ENCODE assay signal across 8 cellular contexts in the genomic region with DNA sequence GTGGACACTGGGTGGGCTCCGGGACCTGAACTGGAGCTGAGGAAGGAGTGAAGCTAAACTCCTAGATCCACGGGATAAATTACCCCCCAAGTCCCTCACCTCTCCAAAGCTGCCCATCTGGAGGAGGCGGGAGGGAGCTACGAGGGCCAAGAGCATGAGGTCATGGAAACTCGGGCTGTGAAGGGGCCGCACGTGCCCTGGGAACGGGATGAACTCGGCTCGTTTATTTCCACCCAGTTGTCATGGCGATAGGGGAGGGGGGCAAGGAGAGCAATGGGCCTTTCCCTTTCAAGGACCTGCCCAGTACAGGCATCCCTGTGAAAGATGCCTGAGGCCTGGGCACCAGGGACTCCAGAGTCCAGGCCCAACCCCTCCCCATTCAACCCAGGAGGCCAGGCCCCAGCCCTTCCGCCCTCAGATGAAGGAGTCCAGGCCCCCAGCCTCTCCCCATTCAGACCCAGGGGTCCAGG. TPM values are rescaled to one million over a fixed set of nuclear protein-coding genes. Genes with fewer than 3 reads are reported as not detected.
DNase-seq lines count a peak whose midpoint lies in the region; ATAC-seq, FAIRE-seq and TF ChIP-seq lines count a peak whose summit lies in the region.

No MANE protein-coding gene starts in this region.

- no peak for ATAC-seq in K562

- TF ChIP-seq RAD21 in K562 (CRISPR knock-in tag; conservative IDR thresholded peaks at IDR 0.05 in 1 of 2, IDR thresholded peaks at IDR 0.05 in 1 of 2): no peak

- TF ChIP-seq EP300 in K562 (IDR thresholded peaks at IDR 0.05; ENCODE audit: low read length): no peak

- H3K4me3 Mint-ChIP-seq in CD8-positive, alpha-beta memory T cell: peak overlapping the region in 1 of 7 donors; percentile 33

- no peaks in the 10 kb centered on the region for H3K9me3 ChIP-seq in HEK293 (ENCODE audit: control insufficient read depth, insufficient read depth, low read depth, low read length)
- no peaks in the 10 kb centered on the region for H3K9me3 ChIP-seq in K562 (replicated peaks; ENCODE audit: control insufficient read depth, insufficient read depth, low read depth, low read length)
- no peaks in the 10 kb centered on the region for H3K9me3 ChIP-seq in iPS-18a (ENCODE audit: control insufficient read depth, low read depth, low read length)
- no peaks in the 10 kb centered on the region for H3K9me3 ChIP-seq in CD8-positive, alpha-beta memory T cell (ENCODE audit: low read length)

- H3K27me3 ChIP-seq in K562 (ENCODE audit: control insufficient read depth in 2 of 2, insufficient read depth in 2 of 2, low read length in 2 of 2) (no peaks in the 10 kb centered on the region), iPS-18a (ENCODE audit: control insufficient read depth, insufficient read depth, low read length) (no peaks in the 10 kb centered on the region)
- H3K27me3 ChIP-seq in CD8-positive, alpha-beta memory T cell (ENCODE audit: insufficient read depth, low read length, poor library complexity, severe bottlenecking): no peaks in the 10 kb centered on the region

- H3K9ac ChIP-seq in K562 (ENCODE audit: insufficient read depth in 1 of 2, low read depth in 2 of 2, low read length in 2 of 2) (peak overlapping the region in 1 of 2 experiments; percentile 81; a peak in 2 of 4 replicates), iPS-18a (ENCODE audit: low read length) (peak overlapping the region; percentile 48)

- BruUV-seq in K562 (replicated peaks; lab: Mats Ljungman, UMichigan): no TSS peak

- TF ChIP-seq CTCF in HEK293 (tag by site-specific recombination; IDR thresholded peaks at IDR 0.05) (no peak), K562 (IDR thresholded peaks at IDR 0.05 in 2 of 3, conservative IDR thresholded peaks at IDR 0.05 in 1 of 3; ENCODE audit: insufficient read depth in 2 of 3, low read depth in 1 of 3, low read length in 3 of 3) (no peak)

- H3K27ac Mint-ChIP-seq in CD8-positive, alpha-beta memory T cell: peak overlapping the region in 1 of 8 donors; percentile 54

- peaks cover 33% of the 10 kb centered on the region for H4K20me1 ChIP-seq in K562 (replicated peaks; ENCODE audit: control insufficient read depth, insufficient read depth, low read length)

- peaks cover 67% of the 10 kb centered on the region for H3K79me2 ChIP-seq in K562 (ENCODE audit: control insufficient read depth, insufficient read depth, low read length)

- WGBS in K562 (ENCODE audit: insufficient coverage, low coverage, missing lambda C conversion rate): 49% methylated on average over 10 of the region's 12 CpGs

- in situ Hi-C loops in K562 (cut with MboI): no loop called here

- no peaks in the 10 kb centered on the region for H3K9me3 Mint-ChIP-seq in CD8-positive, alpha-beta memory T cell

- H3K4me1 ChIP-seq in HEK293 (ENCODE audit: control insufficient read depth, insufficient read depth, low read length) (peaks cover 18% of the 10 kb centered on the region), K562 (replicated peaks in 1 of 2; ENCODE audit: control insufficient read depth in 2 of 2, insufficient read depth in 2 of 2, low read length in 2 of 2) (peaks cover 36 to 65% of the 10 kb centered on the region in 2 experiments), iPS-18a (ENCODE audit: control insufficient read depth, low read depth, low read length) (peaks cover 14% of the 10 kb centered on the region)
- H3K4me1 ChIP-seq in CD8-positive, alpha-beta memory T cell (ENCODE audit: insufficient read depth, low read length): peaks cover 21% of the 10 kb centered on the region

- CTCF ChIA-PET in HEK293 (lab: Yijun Ruan, JAX): interaction anchor here (0.6 to 4.6 kb wide), 9 partner anchors 10 to 541 kb away, joined by 3 to 26 read pairs (median 5); no protein-coding TSS in a partner anchor
- CTCF ChIA-PET in K562 (lab: Yijun Ruan, JAX; ENCODE audit: low intra/inter-chr PET ratio): no interaction called here
- CTCF ChIA-PET in CD8-positive, alpha-beta memory T cell (lab: Charles Lee): interaction anchor here (1.3 kb wide), 1 partner anchor 24 kb away, joined by 3 read pairs; no protein-coding TSS in a partner anchor

- H3K27me3 Mint-ChIP-seq in CD8-positive, alpha-beta memory T cell: peaks cover 0 to 3% of the 10 kb centered on the region in 2 donors

- no peak overlapping the region for H2AFZ ChIP-seq in K562 (ENCODE audit: low read depth, low read length)

- H3K4me3 ChIP-seq in HEK293 (ENCODE audit: low read depth, low read length) (no peak overlapping the region), K562 (no peak overlapping the region), iPS-18a (ENCODE audit: low read length) (no peak overlapping the region), skin epidermis (no peak overlapping the region)
- H3K4me3 ChIP-seq in CD8-positive, alpha-beta memory T cell (ENCODE audit: low read length): no peak overlapping the region

- H3K27ac ChIP-seq in HEK293 (ENCODE audit: extremely low read depth, low read depth, low read length) (no peak overlapping the region), K562 (ENCODE audit: extremely low read depth, low read depth, low read length) (peak overlapping the region; percentile 18; the same call in 2 of the 3 replicates), iPS-18a (ENCODE audit: low read length) (peak overlapping the region; percentile 24), skin epidermis (peak overlapping the region in 14 of 21 experiments; percentile 9 to 92 (median 70))
- no peak overlapping the region for H3K27ac ChIP-seq in CD8-positive, alpha-beta memory T cell (ENCODE audit: low read depth, low read length)

- H3K4me1 Mint-ChIP-seq in CD8-positive, alpha-beta memory T cell: peaks cover 29 to 45% (median 37%) of the 10 kb centered on the region in 3 donors

- TF ChIP-seq POLR2A in K562 (conservative IDR thresholded peaks at IDR 0.05): no peak

- 0 out of 2 replicates have a peak overlapping the region, but pooled peaks have one; percentile 4 for H3K4me2 ChIP-seq in K562 (ENCODE audit: insufficient read depth, low read length)

- POLR2A ChIA-PET in HEK293 (lab: Yijun Ruan, JAX): no interaction called here
- POLR2A ChIA-PET in K562 (lab: Yijun Ruan, JAX): interaction anchor here (0.6 to 0.7 kb wide), 2 partner anchors 79 to 89 kb away, joined by 3 to 4 read pairs; no protein-coding TSS in a partner anchor
- POLR2A ChIA-PET in CD8-positive, alpha-beta memory T cell (lab: Charles Lee): no interaction called here

- H3K36me3 ChIP-seq in HEK293 (ENCODE audit: control insufficient read depth in 2 of 2, insufficient read depth in 1 of 2, low read length in 2 of 2): peaks cover 0 to 33% of the 10 kb centered on the region in 2 experiments; a peak in 2 of 3 replicates
- peaks cover 53% of the 10 kb centered on the region; the same call in 2 of the 3 replicates for H3K36me3 ChIP-seq in K562 (ENCODE audit: control insufficient read depth, insufficient read depth, low read length)
- no peaks in the 10 kb centered on the region for H3K36me3 ChIP-seq in iPS-18a (ENCODE audit: control insufficient read depth, low read depth, low read length)
- no peaks in the 10 kb centered on the region for H3K36me3 ChIP-seq in CD8-positive, alpha-beta memory T cell (ENCODE audit: insufficient read depth, low read length)

- intact Hi-C loops in K562 (cut with micrococcal nuclease): no loop called here

- DNase-seq in K562 (ENCODE audit: extremely low read depth in 1 of 4, low spot score in 3 of 4) (peak; percentile 41 to 59 (median 52)), SW480 (ENCODE audit: low spot score) (no peak), COR-L47 (lab: John Stamatoyannopoulos, UW) (no peak)
- DNase-seq in CD8-positive, alpha-beta memory T cell: no peak
- no peak for DNase-seq in stimulated activated naive CD4-positive, alpha-beta T cell treated with Interleukin-2 at 50 U/mL for 16 hours (lab: John Stamatoyannopoulos, UW)

- no peak for FAIRE-seq in K562 (lab: Jason Lieb, UNC)

- peaks cover 4% of the 10 kb centered on the region for H3K9me1 ChIP-seq in K562 (ENCODE audit: control insufficient read depth, insufficient read depth, low read length)

- H3K36me3 Mint-ChIP-seq in CD8-positive, alpha-beta memory T cell: peaks cover 0 to 52% (median 2%) of the 10 kb centered on the region in 3 donors

RNA-seq across cellular contexts. Expression of a gene that starts 3.8 kb away (rescaled TPM):
- 103 and 282 TPM in 2 replicates for total RNA-seq in K562 (2011; cell fraction: chromatin; rRNA removed; ENCODE audit: low replicate concordance)
- total RNA-seq in K562 (2011; cell fraction: nucleolus; rRNA removed): 185 and 189 TPM in 2 replicates
- 126 and 131 TPM in 2 replicates for total RNA-seq in K562 (2011; cell fraction: nucleoplasm; rRNA removed)
- total RNA-seq in K562 (2014; rRNA removed): 93.5 and 119 TPM in 2 replicates
- 16.3 and 21.9 TPM in 2 replicates for total RNA-seq in K562 (2014; rRNA removed; fragmentation: Illumina TruSeq; extraction: Trizol)
- 54.1 and 54.3 TPM in 2 replicates for total RNA-seq in K562 (2015; rRNA removed; fragmentation: Illumina TruSeq; extraction: Trizol)
- total RNA-seq in K562 (2021): 89.7 and 110 TPM in 2 replicates
- polyA plus RNA-seq in K562 (2011; rRNA removed): 31.6 and 39.7 TPM in 2 replicates
- polyA plus RNA-seq in K562 (2011; cell fraction: cytosol; rRNA removed): 21.4 and 48.7 TPM in 2 replicates
- polyA plus RNA-seq in K562 (2011; cell fraction: nucleus; rRNA removed): 238 and 450 TPM in 2 replicates
- polyA plus RNA-seq in K562 (2012): 76.7 and 102 TPM in 2 replicates
- 33.7 and 54.3 TPM in 2 replicates for polyA plus RNA-seq in K562 (2014; fragmentation: Illumina TruSeq; extraction: Trizol)
- polyA plus RNA-seq in K562 (2014; fragmentation: Nextera tagmentation; extraction: Ambion mirVana): 1 to 10 TPM; 1.8 to 2.7 TPM
- polyA plus RNA-seq in K562 (2014; rRNA removed): 125 and 136 TPM in 2 replicates
- 5.9 and 7.7 TPM in 2 replicates for polyA minus RNA-seq in K562 (2011; rRNA and poly(A)+ RNA removed)
- polyA minus RNA-seq in K562 (2011; cell fraction: cytosol; rRNA and poly(A)+ RNA removed): 15.9 and 20.8 TPM in 2 replicates
- 53.1 and 57.2 TPM in 2 replicates for polyA minus RNA-seq in K562 (2011; cell fraction: nucleus; rRNA and poly(A)+ RNA removed)
- 10 to 100 TPM; 95.4 to 98.3 TPM for total RNA-seq in CD8-positive, alpha-beta memory T cell
- polyA plus RNA-seq in CD8-positive, alpha-beta memory T cell: 7.7 TPM

RNA-seq across cellular contexts. Expression of a gene that starts 35.4 kb away (rescaled TPM):
- 33.1 and 49.0 TPM in 2 replicates for total RNA-seq in K562 (2011; cell fraction: chromatin; rRNA removed; ENCODE audit: low replicate concordance)
- total RNA-seq in K562 (2011; cell fraction: nucleolus; rRNA removed): 39.5 and 44.5 TPM in 2 replicates
- total RNA-seq in K562 (2011; cell fraction: nucleoplasm; rRNA removed): 49.1 and 49.5 TPM in 2 replicates
- 366 and 390 TPM in 2 replicates for total RNA-seq in K562 (2014; rRNA removed)
- total RNA-seq in K562 (2014; rRNA removed; fragmentation: Illumina TruSeq; extraction: Trizol): 114 and 159 TPM in 2 replicates
- 244 and 252 TPM in 2 replicates for total RNA-seq in K562 (2015; rRNA removed; fragmentation: Illumina TruSeq; extraction: Trizol)
- 207 and 227 TPM in 2 replicates for total RNA-seq in K562 (2021)
- 177 and 189 TPM in 2 replicates for polyA plus RNA-seq in K562 (2011; rRNA removed)
- 173 and 189 TPM in 2 replicates for polyA plus RNA-seq in K562 (2011; cell fraction: cytosol; rRNA removed)
- 99.4 and 117 TPM in 2 replicates for polyA plus RNA-seq in K562 (2011; cell fraction: nucleus; rRNA removed)
- 276 and 308 TPM in 2 replicates for polyA plus RNA-seq in K562 (2012)
- polyA plus RNA-seq in K562 (2014; fragmentation: Illumina TruSeq; extraction: Trizol): 224 and 227 TPM in 2 replicates
- 10 to 100 TPM; 31.8 to 43.6 TPM for polyA plus RNA-seq in K562 (2014; fragmentation: Nextera tagmentation; extraction: Ambion mirVana)
- 324 and 325 TPM in 2 replicates for polyA plus RNA-seq in K562 (2014; rRNA removed)
- polyA minus RNA-seq in K562 (2011; rRNA and poly(A)+ RNA removed): 86.4 and 93.6 TPM in 2 replicates
- polyA minus RNA-seq in K562 (2011; cell fraction: cytosol; rRNA and poly(A)+ RNA removed): 45.8 and 53.1 TPM in 2 replicates
- 24.5 and 35.7 TPM in 2 replicates for polyA minus RNA-seq in K562 (2011; cell fraction: nucleus; rRNA and poly(A)+ RNA removed)
- total RNA-seq in CD8-positive, alpha-beta memory T cell: not detected
- not detected for polyA plus RNA-seq in CD8-positive, alpha-beta memory T cell

RNA-seq across cellular contexts. Expression of a gene that starts 37.9 kb away (rescaled TPM):
- 21.2 and 53.9 TPM in 2 replicates for total RNA-seq in K562 (2011; cell fraction: chromatin; rRNA removed; ENCODE audit: low replicate concordance)
- total RNA-seq in K562 (2011; cell fraction: nucleolus; rRNA removed): 25.4 and 29.5 TPM in 2 replicates
- 24.6 and 30.8 TPM in 2 replicates for total RNA-seq in K562 (2011; cell fraction: nucleoplasm; rRNA removed)
- 18.1 and 21.3 TPM in 2 replicates for total RNA-seq in K562 (2014; rRNA removed)
- 6.8 and 8.0 TPM in 2 replicates for total RNA-seq in K562 (2014; rRNA removed; fragmentation: Illumina TruSeq; extraction: Trizol)
- 9.6 and 11.5 TPM in 2 replicates for total RNA-seq in K562 (2015; rRNA removed; fragmentation: Illumina TruSeq; extraction: Trizol)
- 17.3 and 18.9 TPM in 2 replicates for total RNA-seq in K562 (2021)
- 11.9 and 13.2 TPM in 2 replicates for polyA plus RNA-seq in K562 (2011; rRNA removed)
- 9.1 and 15.2 TPM in 2 replicates for polyA plus RNA-seq in K562 (2011; cell fraction: cytosol; rRNA removed)
- polyA plus RNA-seq in K562 (2011; cell fraction: nucleus; rRNA removed): 39.1 and 62.6 TPM in 2 replicates
- polyA plus RNA-seq in K562 (2012): 22.7 and 23.7 TPM in 2 replicates
- polyA plus RNA-seq in K562 (2014; fragmentation: Illumina TruSeq; extraction: Trizol): 13.5 and 14.0 TPM in 2 replicates
- polyA plus RNA-seq in K562 (2014; fragmentation: Nextera tagmentation; extraction: Ambion mirVana): under 1 TPM; 0.35 to 0.59 TPM
- 15.9 and 22.1 TPM in 2 replicates for polyA plus RNA-seq in K562 (2014; rRNA removed)
- polyA minus RNA-seq in K562 (2011; rRNA and poly(A)+ RNA removed): 3.1 and 7.7 TPM in 2 replicates
- 5.2 and 6.4 TPM in 2 replicates for polyA minus RNA-seq in K562 (2011; cell fraction: cytosol; rRNA and poly(A)+ RNA removed)
- polyA minus RNA-seq in K562 (2011; cell fraction: nucleus; rRNA and poly(A)+ RNA removed): 10.0 and 12.8 TPM in 2 replicates
- total RNA-seq in CD8-positive, alpha-beta memory T cell: under 1 TPM; 0.27 to 0.74 TPM
- 0.28 TPM for polyA plus RNA-seq in CD8-positive, alpha-beta memory T cell

RNA-seq across cellular contexts. Expression of a gene that starts 43.9 kb away (rescaled TPM):
- 25.9 and 44.0 TPM in 2 replicates for total RNA-seq in K562 (2011; cell fraction: chromatin; rRNA removed; ENCODE audit: low replicate concordance)
- 23.2 and 24.3 TPM in 2 replicates for total RNA-seq in K562 (2011; cell fraction: nucleolus; rRNA removed)
- total RNA-seq in K562 (2011; cell fraction: nucleoplasm; rRNA removed): 27.0 and 36.9 TPM in 2 replicates
- 107 and 125 TPM in 2 replicates for total RNA-seq in K562 (2014; rRNA removed)
- total RNA-seq in K562 (2014; rRNA removed; fragmentation: Illumina TruSeq; extraction: Trizol): 22.0 and 26.5 TPM in 2 replicates
- 74.2 and 76.5 TPM in 2 replicates for total RNA-seq in K562 (2015; rRNA removed; fragmentation: Illumina TruSeq; extraction: Trizol)
- total RNA-seq in K562 (2021): 53.7 and 63.3 TPM in 2 replicates
- 28.1 and 33.8 TPM in 2 replicates for polyA plus RNA-seq in K562 (2011; rRNA removed)
- polyA plus RNA-seq in K562 (2011; cell fraction: cytosol; rRNA removed): 41.8 and 52.3 TPM in 2 replicates
- 61.1 and 64.7 TPM in 2 replicates for polyA plus RNA-seq in K562 (2011; cell fraction: nucleus; rRNA removed)
- polyA plus RNA-seq in K562 (2012): 58.4 and 68.8 TPM in 2 replicates
- 42.0 and 55.7 TPM in 2 replicates for polyA plus RNA-seq in K562 (2014; fragmentation: Illumina TruSeq; extraction: Trizol)
- polyA plus RNA-seq in K562 (2014; fragmentation: Nextera tagmentation; extraction: Ambion mirVana): 10 to 100 TPM in 1 of 2 experiments, 1 to 10 TPM in 1; 4.7 to 17.2 TPM
- polyA plus RNA-seq in K562 (2014; rRNA removed): 143 and 158 TPM in 2 replicates
- 6.4 and 7.0 TPM in 2 replicates for polyA minus RNA-seq in K562 (2011; rRNA and poly(A)+ RNA removed)
- polyA minus RNA-seq in K562 (2011; cell fraction: cytosol; rRNA and poly(A)+ RNA removed): 7.1 and 13.3 TPM in 2 replicates
- 10.6 and 16.3 TPM in 2 replicates for polyA minus RNA-seq in K562 (2011; cell fraction: nucleus; rRNA and poly(A)+ RNA removed)
- total RNA-seq in CD8-positive, alpha-beta memory T cell: not detected
- polyA plus RNA-seq in CD8-positive, alpha-beta memory T cell: not detected

RNA-seq across cellular contexts. Expression of a gene that starts 50.7 kb away (rescaled TPM):
- 86.2 and 226 TPM in 2 replicates for total RNA-seq in K562 (2011; cell fraction: chromatin; rRNA removed; ENCODE audit: low replicate concordance)
- 132 and 156 TPM in 2 replicates for total RNA-seq in K562 (2011; cell fraction: nucleolus; rRNA removed)
- 101 and 114 TPM in 2 replicates for total RNA-seq in K562 (2011; cell fraction: nucleoplasm; rRNA removed)
- 63.2 and 78.7 TPM in 2 replicates for total RNA-seq in K562 (2014; rRNA removed)
- 25.8 and 29.2 TPM in 2 replicates for total RNA-seq in K562 (2014; rRNA removed; fragmentation: Illumina TruSeq; extraction: Trizol)
- 41.9 and 43.3 TPM in 2 replicates for total RNA-seq in K562 (2015; rRNA removed; fragmentation: Illumina TruSeq; extraction: Trizol)
- 65.7 and 70.3 TPM in 2 replicates for total RNA-seq in K562 (2021)
- polyA plus RNA-seq in K562 (2011; rRNA removed): 23.3 and 28.6 TPM in 2 replicates
- 19.8 and 50.7 TPM in 2 replicates for polyA plus RNA-seq in K562 (2011; cell fraction: cytosol; rRNA removed)
- 75.3 and 114 TPM in 2 replicates for polyA plus RNA-seq in K562 (2011; cell fraction: nucleus; rRNA removed)
- 36.1 and 51.9 TPM in 2 replicates for polyA plus RNA-seq in K562 (2012)
- 39.5 and 44.9 TPM in 2 replicates for polyA plus RNA-seq in K562 (2014; fragmentation: Illumina TruSeq; extraction: Trizol)
- 1 to 10 TPM; 7.5 to 9.8 TPM for polyA plus RNA-seq in K562 (2014; fragmentation: Nextera tagmentation; extraction: Ambion mirVana)
- polyA plus RNA-seq in K562 (2014; rRNA removed): 51.2 and 53.8 TPM in 2 replicates
- polyA minus RNA-seq in K562 (2011; rRNA and poly(A)+ RNA removed): 19.9 and 43.3 TPM in 2 replicates
- 18.3 and 33.0 TPM in 2 replicates for polyA minus RNA-seq in K562 (2011; cell fraction: cytosol; rRNA and poly(A)+ RNA removed)
- polyA minus RNA-seq in K562 (2011; cell fraction: nucleus; rRNA and poly(A)+ RNA removed): 32.5 and 38.9 TPM in 2 replicates
- total RNA-seq in CD8-positive, alpha-beta memory T cell: 10 to 100 TPM; 21.4 to 22.2 TPM
- polyA plus RNA-seq in CD8-positive, alpha-beta memory T cell: 15.8 TPM

Comparison
In these comparisons a context has a peak if more than half of its experiments do, and no peak if none do; other contexts are left out.
1. H3K27ac ChIP-seq: peak in K562 (single experiment), iPS-18a (single experiment) and skin epidermis (14 of 21); none in HEK293 (single experiment) and CD8-positive, alpha-beta memory T cell (single experiment).
2. DNase-seq: peak in K562 (4 of 4); none in CD8-positive, alpha-beta memory T cell (0 of 5), SW480 (single experiment), stimulated activated naive CD4-positive, alpha-beta T cell treated with Interleukin-2 at 50 U/mL for 16 hours (single experiment) and COR-L47 (single experiment).
3. RNA of a gene that starts 35.4 kb away (total RNA-seq): 33.1 to 390 TPM in K562; not detected in CD8-positive, alpha-beta memory T cell; every median in the first group is over 10 times any median in the second.
4. RNA of a gene that starts 37.9 kb away (total RNA-seq): 6.8 to 53.9 TPM in K562; 0.27 to 0.74 TPM in CD8-positive, alpha-beta memory T cell; every median in the first group is over 4 times any median in the second.